In the genomic region with DNA sequence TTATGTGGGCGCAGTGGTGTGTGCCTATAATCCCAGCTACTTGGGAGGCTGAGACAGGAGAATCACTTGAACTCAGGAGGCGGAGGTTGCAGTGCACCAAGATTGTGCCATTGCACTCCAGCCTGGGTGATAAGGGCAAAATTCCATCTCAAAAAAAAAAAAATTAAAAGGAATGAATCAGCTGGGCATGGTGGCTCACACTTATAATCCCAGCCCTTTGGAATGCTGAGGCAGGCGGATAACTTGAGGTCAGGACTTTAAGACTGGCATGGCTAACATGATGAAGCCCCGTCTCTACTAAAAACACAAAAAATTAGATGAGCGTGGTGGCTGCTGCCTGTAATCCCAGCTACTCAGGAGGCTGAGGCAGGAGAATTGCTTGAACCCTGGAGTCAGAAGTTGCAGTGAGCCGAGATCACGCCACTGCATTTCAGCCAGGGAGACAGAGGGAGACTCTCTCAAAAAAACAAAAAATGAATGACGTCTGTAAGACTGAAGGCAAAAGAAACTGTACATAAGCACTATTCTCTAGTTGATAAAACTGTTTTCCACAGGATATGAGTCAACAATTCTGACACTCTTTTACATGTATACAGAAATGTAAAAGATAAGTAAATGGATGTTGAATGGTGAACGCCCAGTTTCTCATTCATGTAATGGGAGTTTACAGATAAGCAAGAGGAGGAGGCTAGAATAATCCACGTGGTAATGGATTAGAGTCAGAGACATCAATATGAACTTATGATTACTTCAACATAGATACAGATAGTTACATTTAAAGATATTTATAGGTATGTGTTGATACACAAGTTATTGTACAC, we compare ENCODE assay signal across 15 cellular contexts. TPM values are rescaled to one million over a fixed set of nuclear protein-coding genes. Genes with fewer than 3 reads are reported as not detected.
A peak's percentile ranks its signal among the peaks of the same experiment; 100 is the strongest.
DNase-seq lines count a peak whose midpoint lies in the region; ATAC-seq, FAIRE-seq and TF ChIP-seq lines count a peak whose summit lies in the region.
"Had no signal": no experiment of that assay in that cellular context is flagged by ENCODE, and none has a peak within 500 bp of the region (broad histone marks: within the 10 kb centered on the region; RNA-seq: fewer than 3 reads in every experiment).

No MANE protein-coding gene starts in this region.

- POLR2A ChIA-PET in activated CD4-positive, alpha-beta T cell treated with anti-CD3 and anti-CD28 coated beads for 36 hours (lab: Charles Lee): no interaction called here

- H3K27me3 ChIP-seq in SJSA1 (replicated peaks) (0 out of 2 replicates have a peak, but pooled peaks cover 5% of the 10 kb centered on the region), bronchial epithelial cell (ENCODE audit: control insufficient read depth, insufficient read depth, low read length) (no peaks in the 10 kb centered on the region)

- peaks cover 34% of the 10 kb centered on the region for H3K36me3 ChIP-seq in SJSA1
- H3K36me3 ChIP-seq in bronchial epithelial cell (ENCODE audit: control insufficient read depth, insufficient read depth, low read length): peaks cover 1% of the 10 kb centered on the region

- H3K27ac ChIP-seq in SJSA1: peak overlapping the region; percentile 48
- H3K27ac ChIP-seq: A549 had no signal

- peak; percentile 88 for ATAC-seq in activated CD4-positive, alpha-beta T cell treated with anti-CD3 and anti-CD28 coated beads for 36 hours
- peak; percentile 77 to 84 (median 80) for ATAC-seq in natural killer cell
- ATAC-seq in HG03457 (IDR thresholded peaks at IDR 0.05; ENCODE audit: unreplicated experiment): no peak
- ATAC-seq: A549 had no signal

- H3K36me3 Mint-ChIP-seq in activated CD4-positive, alpha-beta T cell treated with anti-CD3 and anti-CD28 coated beads for 36 hours (ENCODE audit: low read depth): peaks cover 57% of the 10 kb centered on the region
- H3K36me3 Mint-ChIP-seq in natural killer cell: peaks cover 14% of the 10 kb centered on the region

- peaks cover 63% of the 10 kb centered on the region for H3K4me1 Mint-ChIP-seq in activated CD4-positive, alpha-beta T cell treated with anti-CD3 and anti-CD28 coated beads for 36 hours
- peaks cover 64 to 73% of the 10 kb centered on the region in 2 donors for H3K4me1 Mint-ChIP-seq in natural killer cell
- H3K4me1 Mint-ChIP-seq: nephron had no signal

- no peak overlapping the region for H3K4me3 ChIP-seq in SJSA1
- H3K4me3 ChIP-seq in bronchial epithelial cell (ENCODE audit: low read depth, low read length): no peak overlapping the region
- H3K4me3 ChIP-seq: A549, HAP-1 had no signal

- peaks cover 10% of the 10 kb centered on the region for H3K4me1 ChIP-seq in SJSA1 (replicated peaks)
- H3K4me1 ChIP-seq: A549, HAP-1 had no signal

- DNase-seq in activated CD4-positive, alpha-beta T cell treated with anti-CD3 and anti-CD28 coated beads for 36 hours: peak; percentile 29
- no peak for DNase-seq in activated CD4-positive, alpha-beta T cell treated with anti-CD3 and anti-CD28 coated beads for 4 hours
- peak in 1 of 2 experiments; percentile 16 for DNase-seq in SJSA1 (ENCODE audit: low read depth in 1 of 2, low spot score in 2 of 2)
- DNase-seq in bronchial epithelial cell (ENCODE audit: low read depth): peak; percentile 78
- DNase-seq in natural killer cell: no peak
- DNase-seq in GM20000 (ENCODE audit: low spot score): no peak
- no peak for DNase-seq in GM19240 (ENCODE audit: insufficient read length, low spot score)
- DNase-seq: DMS 273 treated with DMSO at 0.1 percent for 48 hours, NCI-H1930, T-helper 9 cell had no signal

- peak overlapping the region; percentile 92 for H3K27ac Mint-ChIP-seq in activated CD4-positive, alpha-beta T cell treated with anti-CD3 and anti-CD28 coated beads for 36 hours
- H3K27ac Mint-ChIP-seq in natural killer cell: peak overlapping the region; percentile 70 to 87

- intact Hi-C loops in activated CD4-positive, alpha-beta T cell treated with anti-CD3 and anti-CD28 coated beads for 36 hours (cut with DNase I, micrococcal nuclease): loop anchor here (1.0 to 5.0 kb wide), 2 partner anchors 22 to 59 kb away; a partner anchor contains a TSS
- intact Hi-C loops in natural killer cell (cut with micrococcal nuclease): no loop called here

- no peak for FAIRE-seq in bronchial epithelial cell (lab: Jason Lieb, UNC)
- FAIRE-seq: A549, colon had no signal

- CTCF ChIA-PET in activated CD4-positive, alpha-beta T cell treated with anti-CD3 and anti-CD28 coated beads for 36 hours (lab: Charles Lee): no interaction called here

- H3K4me3 Mint-ChIP-seq in activated CD4-positive, alpha-beta T cell treated with anti-CD3 and anti-CD28 coated beads for 36 hours: peak overlapping the region; percentile 25
- peak overlapping the region; percentile 58 for H3K4me3 Mint-ChIP-seq in natural killer cell
- H3K4me3 Mint-ChIP-seq: nephron had no signal

- H3K9me3 Mint-ChIP-seq in activated CD4-positive, alpha-beta T cell treated with anti-CD3 and anti-CD28 coated beads for 36 hours (ENCODE audit: low read depth): no peaks in the 10 kb centered on the region
- peaks cover 0 to 2% of the 10 kb centered on the region in 2 donors for H3K9me3 Mint-ChIP-seq in natural killer cell

- no peak for TF ChIP-seq CTCF in bronchial epithelial cell (IDR thresholded peaks at IDR 0.05; ENCODE audit: insufficient read depth, low read length, severe bottlenecking)
- no peak for TF ChIP-seq CTCF in natural killer cell (IDR thresholded peaks at IDR 0.05)
- TF ChIP-seq CTCF in GM20000 (IDR thresholded peaks at IDR 0.05; ENCODE audit: extremely low read depth, missing control alignments): no peak

- no peaks in the 10 kb centered on the region; the same call in 1 of the 2 replicates for H3K9me3 ChIP-seq in SJSA1 (replicated peaks)
- H3K9me3 ChIP-seq: A549, HAP-1 had no signal

- no peaks in the 10 kb centered on the region for H3K27me3 Mint-ChIP-seq in activated CD4-positive, alpha-beta T cell treated with anti-CD3 and anti-CD28 coated beads for 36 hours
- no peaks in the 10 kb centered on the region for H3K27me3 Mint-ChIP-seq in natural killer cell (ENCODE audit: low read depth in 2 of 2)

RNA-seq across cellular contexts. Expression of a gene that starts 22.2 kb away (rescaled TPM):
- total RNA-seq in activated CD4-positive, alpha-beta T cell treated with anti-CD3 and anti-CD28 coated beads for 36 hours: 10 to 100 TPM; 30.3 to 33.1 TPM
- 16.0 and 22.7 TPM in 2 replicates for total RNA-seq in SJSA1 (2014; rRNA removed; shearing (Covaris generic))
- total RNA-seq in bronchial epithelial cell (7.4 and 9.5 TPM in 2 replicates), natural killer cell (10 to 100 TPM; 78.6 to 93.6 (median 91.1) TPM)

RNA-seq across cellular contexts. Expression of a gene that starts 35.5 kb away (rescaled TPM):
- 10 to 100 TPM in 1 of 2 experiments, 1 to 10 TPM in 1; 10.0 to 11.0 TPM for total RNA-seq in activated CD4-positive, alpha-beta T cell treated with anti-CD3 and anti-CD28 coated beads for 36 hours
- total RNA-seq in SJSA1 (2014; rRNA removed; shearing (Covaris generic)): not detected in 2 replicates
- under 0.01 TPM in 1 of 2 replicates, not detected in the other for total RNA-seq in bronchial epithelial cell
- total RNA-seq in natural killer cell: 10 to 100 TPM; 11.3 to 11.4 (median 11.4) TPM

Comparison
In these comparisons a context has a peak if more than half of its experiments do, and no peak if none do; other contexts are left out.
1. DNase-seq: peak in activated CD4-positive, alpha-beta T cell treated with anti-CD3 and anti-CD28 coated beads for 36 hours (single experiment) and bronchial epithelial cell (single experiment); none in activated CD4-positive, alpha-beta T cell treated with anti-CD3 and anti-CD28 coated beads for 4 hours (0 of 2), natural killer cell (single experiment), GM20000 (single experiment) and GM19240 (single experiment).
2. RNA of a gene that starts 35.5 kb away (total RNA-seq): 11.3 to 11.4 TPM in natural killer cell and 10.0 to 11.0 TPM in activated CD4-positive, alpha-beta T cell treated with anti-CD3 and anti-CD28 coated beads for 36 hours; not detected in SJSA1 and under 0.01 TPM in bronchial epithelial cell; every median in the first group is over 10 times any median in the second.